In genomic region chr14:60265163-60265562, GRCh38 we compare ENCODE assay signal across 22 cellular contexts. TPM values are rescaled to one million over a fixed set of nuclear protein-coding genes. Genes with fewer than 3 reads are reported as not detected.
A peak's percentile ranks its signal among the peaks of the same experiment; 100 is the strongest.
DNase-seq lines count a peak whose midpoint lies in the region; ATAC-seq, FAIRE-seq and TF ChIP-seq lines count a peak whose summit lies in the region.
"Had no signal": no experiment of that assay in that cellular context is flagged by ENCODE, and none has a peak within 500 bp of the region (broad histone marks: within the 10 kb centered on the region; RNA-seq: fewer than 3 reads in every experiment).

No MANE protein-coding gene starts in this region.

- H3K27ac ChIP-seq in H1 (ENCODE audit: low read depth, low read length): no peak overlapping the region
- no peak overlapping the region for H3K27ac ChIP-seq in body of pancreas
- H3K27ac ChIP-seq: 22Rv1, BLaER1, C4-2B, GM23248 had no signal

- H3K4me3 Mint-ChIP-seq in activated naive CD8-positive, alpha-beta T cell treated with anti-CD3 and anti-CD28 coated beads for 36 hours: no peak overlapping the region
- no peak overlapping the region for H3K4me3 Mint-ChIP-seq in activated naive CD8-positive, alpha-beta T cell treated with anti-CD3 and anti-CD28 coated beads, Interleukin-2, amount 50 U/mL, for 24 hours
- no peak overlapping the region for H3K4me3 Mint-ChIP-seq in memory B cell
- H3K4me3 Mint-ChIP-seq: B cell; CD4-positive, CD25-positive, alpha-beta regulatory T cell; CD8-positive, alpha-beta T cell had no signal

- CTCF ChIA-PET in H1 (lab: Charles Lee; ENCODE audit: partially characterized antibody): interaction anchor here (0.9 to 6.2 kb wide), 13 partner anchors 11 to 483 kb away, joined by 3 to 73 read pairs (median 7); partner anchors contain the start of gene PPM1A

- H3K4me1 Mint-ChIP-seq in activated naive CD8-positive, alpha-beta T cell treated with anti-CD3 and anti-CD28 coated beads for 36 hours: peaks cover 10% of the 10 kb centered on the region
- H3K4me1 Mint-ChIP-seq in activated naive CD8-positive, alpha-beta T cell treated with anti-CD3 and anti-CD28 coated beads, Interleukin-2, amount 50 U/mL, for 24 hours: peaks cover 21% of the 10 kb centered on the region
- peaks cover 10% of the 10 kb centered on the region for H3K4me1 Mint-ChIP-seq in memory B cell

- TF ChIP-seq CTCF in H1 (IDR thresholded peaks at IDR 0.05; ENCODE audit: control extremely low read depth in 1 of 3, insufficient read depth in 1 of 3, low read depth in 1 of 3, low read length in 3 of 3) (no peak), body of pancreas (IDR thresholded peaks at IDR 0.05) (no peak)

- H3K9me3 ChIP-seq in H1 (ENCODE audit: insufficient read depth in 2 of 2, low read depth in 1 of 2, low read length in 1 of 2) (no peaks in the 10 kb centered on the region), body of pancreas (no peaks in the 10 kb centered on the region)
- H3K9me3 ChIP-seq: Caco-2, HAP-1 had no signal

- H2AK5ac ChIP-seq in H1 (ENCODE audit: low read depth, low read length): no peak overlapping the region

- no peak for TF ChIP-seq EP300 in H1 (IDR thresholded peaks at IDR 0.05; ENCODE audit: borderline replicate concordance in 1 of 2, low read depth in 2 of 2, low read length in 2 of 2)

- DNase-seq in activated naive CD8-positive, alpha-beta T cell treated with anti-CD3 and anti-CD28 coated beads for 36 hours: no peak
- no peak for DNase-seq in activated naive CD8-positive, alpha-beta T cell treated with anti-CD3 and anti-CD28 coated beads, Interleukin-2, amount 50 U/mL, for 24 hours
- DNase-seq in H1 (ENCODE audit: low read depth in 1 of 2, low spot score in 2 of 2) (no peak), memory B cell (ENCODE audit: low spot score in 2 of 2) (no peak), urothelium cell line (ENCODE audit: low spot score) (no peak), body of pancreas (no peak), NCI-H2196 treated with DMSO at 0.1 percent for 48 hours (lab: John Stamatoyannopoulos, UW; ENCODE audit: unreplicated experiment) (no peak), NCI-H187 (lab: John Stamatoyannopoulos, UW) (no peak)
- DNase-seq: Caco-2; CD4-positive, CD25-positive, alpha-beta regulatory T cell; CD8-positive, alpha-beta T cell; DMS153; DND-41; GM23248 had no signal

- no peak overlapping the region for H3K23ac ChIP-seq in H1 (ENCODE audit: insufficient read length)

- no peak for FAIRE-seq in H1 (lab: Jason Lieb, UNC)
- FAIRE-seq in urothelium cell line (lab: Jason Lieb, UNC): peak; percentile 20
- FAIRE-seq: A204.1, G401.6, H54 had no signal

- intact Hi-C loops in body of pancreas (cut with DNase I): no loop called here

- TF ChIP-seq RAD21 in H1 (IDR thresholded peaks at IDR 0.05 in 1 of 2, conservative IDR thresholded peaks at IDR 0.05 in 1 of 2; ENCODE audit: low read depth in 2 of 2, low read length in 2 of 2): no peak

- H3K36me3 Mint-ChIP-seq in activated naive CD8-positive, alpha-beta T cell treated with anti-CD3 and anti-CD28 coated beads for 36 hours: peaks cover 47% of the 10 kb centered on the region
- H3K36me3 Mint-ChIP-seq in activated naive CD8-positive, alpha-beta T cell treated with anti-CD3 and anti-CD28 coated beads, Interleukin-2, amount 50 U/mL, for 24 hours (ENCODE audit: low read depth): peaks cover 29% of the 10 kb centered on the region
- H3K36me3 Mint-ChIP-seq in memory B cell: peaks cover 7% of the 10 kb centered on the region

- H2AFZ ChIP-seq in H1 (ENCODE audit: low read length): no peak overlapping the region
- H2AFZ ChIP-seq: GM23248 had no signal

- no peak overlapping the region for H3K4ac ChIP-seq in H1 (replicated peaks; ENCODE audit: insufficient read length, low read depth, low read length)

- H3K4me1 ChIP-seq in H1 (replicated peaks in 1 of 4; ENCODE audit: control insufficient read depth in 3 of 4, insufficient read depth in 4 of 4, low read length in 3 of 4): no peaks in the 10 kb centered on the region
- peaks cover 18% of the 10 kb centered on the region for H3K4me1 ChIP-seq in body of pancreas
- H3K4me1 ChIP-seq: BLaER1, HAP-1 had no signal

- ATAC-seq in activated naive CD8-positive, alpha-beta T cell treated with anti-CD3 and anti-CD28 coated beads, Interleukin-2, amount 50 U/mL, for 24 hours: no peak
- ATAC-seq in memory B cell (ENCODE audit: low read depth): no peak
- no peak for ATAC-seq in body of pancreas
- ATAC-seq: CD8-positive, alpha-beta T cell had no signal

- H3K4me3 ChIP-seq in H1 (ENCODE audit: extremely low read depth in 1 of 4, insufficient read depth in 2 of 4, low read depth in 3 of 4, low read length in 4 of 4) (no peak overlapping the region), body of pancreas (no peak overlapping the region)
- H3K4me3 ChIP-seq: BLaER1, GM23248, HAP-1 had no signal

- no peak overlapping the region for H3K14ac ChIP-seq in H1 (ENCODE audit: insufficient read length)

- no peak overlapping the region for H4K5ac ChIP-seq in H1 (ENCODE audit: insufficient read length, low read depth, low read length)

- peak overlapping the region; percentile 39 for H3K27ac Mint-ChIP-seq in activated naive CD8-positive, alpha-beta T cell treated with anti-CD3 and anti-CD28 coated beads for 36 hours
- no peak overlapping the region for H3K27ac Mint-ChIP-seq in activated naive CD8-positive, alpha-beta T cell treated with anti-CD3 and anti-CD28 coated beads, Interleukin-2, amount 50 U/mL, for 24 hours
- H3K27ac Mint-ChIP-seq in memory B cell: peak overlapping the region; percentile 63
- H3K27ac Mint-ChIP-seq: B cell; CD4-positive, CD25-positive, alpha-beta regulatory T cell; CD8-positive, alpha-beta T cell had no signal

- no peak overlapping the region for H3K18ac ChIP-seq in H1 (ENCODE audit: extremely low read depth, low read length)

- H4K91ac ChIP-seq in H1 (replicated peaks; ENCODE audit: insufficient read length, low read length): no peak overlapping the region

- no peak overlapping the region for H2BK20ac ChIP-seq in H1 (ENCODE audit: low read length)

- H3K79me2 ChIP-seq in H1 (ENCODE audit: control insufficient read depth in 1 of 2, insufficient read depth in 2 of 2, low read length in 2 of 2): peaks cover 2 to 95% of the 10 kb centered on the region in 2 experiments; a peak in 2 of 4 replicates

- no peaks in the 10 kb centered on the region for H3K27me3 ChIP-seq in H1 (replicated peaks in 1 of 4; ENCODE audit: control insufficient read depth in 3 of 4, extremely low read depth in 1 of 4, insufficient read depth in 3 of 4, low read length in 3 of 4)
- no peaks in the 10 kb centered on the region for H3K27me3 ChIP-seq in body of pancreas
- H3K27me3 ChIP-seq: BLaER1 had no signal

- POLR2A ChIA-PET in H1 (lab: Charles Lee; ENCODE audit: partially characterized antibody): interaction anchor here (1.3 kb wide), 2 partner anchors 9 to 16 kb away, joined by 3 to 7 read pairs; partner anchors contain the start of gene PPM1A

- H2BK120ac ChIP-seq in H1 (replicated peaks; ENCODE audit: low read depth, low read length): no peak overlapping the region

- WGBS in H1 (ENCODE audit: extremely low coverage in 1 of 2, insufficient coverage in 1 of 2, insufficient read length in 1 of 2, insufficient replicate concordance in 2 of 2, low coverage in 1 of 2, low lambda C conversion rate in 2 of 2, missing lambda C conversion rate in 1 of 2), 2 experiments: 74% methylated on average over 1 of the region's 1 CpG; no CpG with 5 or more reads in 1 of the 2 experiments
- 81 to 100% methylated on average over 1 of the region's 1 CpG for WGBS in body of pancreas, 2 donors

- H2BK12ac ChIP-seq in H1 (ENCODE audit: low read depth, low read length): no peak overlapping the region

- H3K36me3 ChIP-seq in H1 (ENCODE audit: control insufficient read depth in 2 of 4, insufficient read depth in 4 of 4, low read length in 3 of 4): no peaks in the 10 kb centered on the region; a peak in 1 of 8 replicates
- no peaks in the 10 kb centered on the region for H3K36me3 ChIP-seq in body of pancreas (replicated peaks in 1 of 2; ENCODE audit: insufficient read depth in 1 of 2, low read depth in 2 of 2)
- H3K36me3 ChIP-seq: HAP-1 had no signal

- no peak overlapping the region for H3K56ac ChIP-seq in H1 (replicated peaks; ENCODE audit: insufficient read length, low read depth, low read length)

- no peaks in the 10 kb centered on the region; the same call in 1 of the 2 replicates for H3K79me1 ChIP-seq in H1 (ENCODE audit: low read depth, low read length)

- H4K20me1 ChIP-seq in H1 (replicated peaks in 1 of 2; ENCODE audit: control insufficient read depth in 1 of 2, insufficient read depth in 2 of 2, low read length in 2 of 2): peaks cover 0 to 2% of the 10 kb centered on the region in 2 experiments

- no peak overlapping the region for H4K8ac ChIP-seq in H1 (ENCODE audit: extremely low read depth, insufficient read depth, low read length)

- TF ChIP-seq POLR2A in H1 (IDR thresholded peaks at IDR 0.05; ENCODE audit: control extremely low read depth in 1 of 2, low read depth in 2 of 2, low read length in 2 of 2) (no peak), body of pancreas (IDR thresholded peaks at IDR 0.05) (no peak)

- H2BK5ac ChIP-seq in H1 (ENCODE audit: low read depth, low read length): no peak overlapping the region

- no peak overlapping the region for H3K4me2 ChIP-seq in H1 (ENCODE audit: insufficient read depth in 1 of 2, low read depth in 2 of 2, low read length in 2 of 2)
- H3K4me2 ChIP-seq: BLaER1 had no signal

- 0 out of 2 replicates have a peak overlapping the region, but pooled peaks have one; percentile 21 for H2BK15ac ChIP-seq in H1 (ENCODE audit: low read length)

- H3K27me3 Mint-ChIP-seq in activated naive CD8-positive, alpha-beta T cell treated with anti-CD3 and anti-CD28 coated beads for 36 hours: no peaks in the 10 kb centered on the region
- H3K27me3 Mint-ChIP-seq in activated naive CD8-positive, alpha-beta T cell treated with anti-CD3 and anti-CD28 coated beads, Interleukin-2, amount 50 U/mL, for 24 hours: no peaks in the 10 kb centered on the region
- no peaks in the 10 kb centered on the region for H3K27me3 Mint-ChIP-seq in memory B cell
- H3K27me3 Mint-ChIP-seq: B cell; CD4-positive, CD25-positive, alpha-beta regulatory T cell had no signal

- H3K9ac ChIP-seq in H1 (replicated peaks in 1 of 4; ENCODE audit: extremely low read depth in 1 of 4, low read depth in 3 of 4, low read length in 3 of 4): no peak overlapping the region
- H3K9ac ChIP-seq: BLaER1, GM23248 had no signal

- H3K23me2 ChIP-seq in H1 (ENCODE audit: low read depth, low read length): no peaks in the 10 kb centered on the region

- H3K9me3 Mint-ChIP-seq in activated naive CD8-positive, alpha-beta T cell treated with anti-CD3 and anti-CD28 coated beads for 36 hours: peaks cover 16% of the 10 kb centered on the region
- peaks cover 17% of the 10 kb centered on the region for H3K9me3 Mint-ChIP-seq in activated naive CD8-positive, alpha-beta T cell treated with anti-CD3 and anti-CD28 coated beads, Interleukin-2, amount 50 U/mL, for 24 hours
- peaks cover 5% of the 10 kb centered on the region for H3K9me3 Mint-ChIP-seq in memory B cell

RNA-seq across cellular contexts. Expression of gene PPM1A, which starts 16.1 kb away (rescaled TPM):
- total RNA-seq in activated naive CD8-positive, alpha-beta T cell treated with anti-CD3 and anti-CD28 coated beads for 36 hours: 10 to 100 TPM; 40.5 to 47.2 TPM
- total RNA-seq in H1 (2021; fragmentation: NEBNext Ultra II Directional; extraction: Animal tissue kit (Norgen Biotek cat#: 25700)): 45.2 and 51.2 TPM in 2 replicates
- 6.6 and 14.0 TPM in 2 replicates for polyA plus RNA-seq in H1 (2011; rRNA removed)
- polyA plus RNA-seq in H1 (2011; cell fraction: cytosol; rRNA removed): 14.5 TPM
- polyA plus RNA-seq in H1 (2011; cell fraction: nucleus; rRNA removed): 8.7 TPM
- 26.6 to 38.7 TPM (median 31.2 TPM) in 4 replicates for polyA plus RNA-seq in H1 (2012, experiment 1 of 2)
- polyA plus RNA-seq in H1 (2012, experiment 2 of 2): 7.8 TPM
- polyA plus RNA-seq in H1 (2013, experiment 1 of 2): 26.5 TPM
- polyA plus RNA-seq in H1 (2013, experiment 2 of 2): 28.0 TPM
- polyA minus RNA-seq in H1 (2011; rRNA and poly(A)+ RNA removed): 54.8 and 71.9 TPM in 2 replicates
- polyA minus RNA-seq in H1 (2011; cell fraction: cytosol; rRNA and poly(A)+ RNA removed): 20.6 TPM
- 26.6 TPM for polyA minus RNA-seq in H1 (2011; cell fraction: nucleus; rRNA and poly(A)+ RNA removed)
- total RNA-seq in body of pancreas: 10 to 100 TPM; 12.5 to 24.1 TPM
